Comparison of ENCODE assay signal across 8 cellular contexts in genomic region chr21:25561668-25562641, GRCh38. TPM values are rescaled to one million over a fixed set of nuclear protein-coding genes. Genes with fewer than 3 reads are reported as not detected.
DNase-seq lines count a peak whose midpoint lies in the region; ATAC-seq, FAIRE-seq and TF ChIP-seq lines count a peak whose summit lies in the region.

No MANE protein-coding gene starts in this region.

- H3K9ac ChIP-seq in OCI-LY1 (ENCODE audit: low read length), result peak overlapping the region; percentile 41; the same call in 1 of the 2 replicates

- no peak overlapping the region for H2AFZ ChIP-seq in OCI-LY1 (ENCODE audit: low read length)

- H4K20me1 ChIP-seq in OCI-LY1 (ENCODE audit: insufficient read depth, low read length), result no peaks in the 10 kb centered on the region

- H3F3A ChIP-seq in OCI-LY1 (ENCODE audit: insufficient read depth, low read length), result no peaks in the 10 kb centered on the region

- ATAC-seq in GM18517 (IDR thresholded peaks at IDR 0.05; ENCODE audit: unreplicated experiment) (peak; percentile 32), HG02970 (IDR thresholded peaks at IDR 0.05; ENCODE audit: low FRiP score, unreplicated experiment) (peak; percentile 45), foreskin keratinocyte (peak; percentile 93), pancreas (peak; percentile 86 to 93 (median 90))

- intact Hi-C loops in pancreas (cut with DNase I), result no loop called here
- intact Hi-C loops in tibial artery (cut with DNase I; ENCODE audit: low total_unique reads), result no loop called here

- H3K27me3 ChIP-seq in OCI-LY1 (ENCODE audit: insufficient read depth, low read length) (no peaks in the 10 kb centered on the region), foreskin keratinocyte (no peaks in the 10 kb centered on the region), pancreas (no peaks in the 10 kb centered on the region), tibial artery (no peaks in the 10 kb centered on the region)

- peak overlapping the region; percentile 59 for H3K4me3 ChIP-seq in OCI-LY1 (ENCODE audit: low read depth, low read length, poor library complexity, severe bottlenecking)
- peak overlapping the region; percentile 11 to 63 (median 35) for H3K4me3 ChIP-seq in pancreas
- peak overlapping the region; percentile 57 to 58 for H3K4me3 ChIP-seq in tibial artery

- FAIRE-seq in pancreas (lab: Jason Lieb, UNC), result no peak

- in situ Hi-C loops in G401 (cut with HindIII; ENCODE audit: low sequenced_read_pairs), result no loop called here

- H3K27ac ChIP-seq in OCI-LY1 (ENCODE audit: low read depth, low read length, poor library complexity, severe bottlenecking) (no peak overlapping the region), foreskin keratinocyte (peak overlapping the region; percentile 43), pancreas (peak overlapping the region in 2 of 4 donors; percentile 24 to 31), tibial artery (peak overlapping the region; percentile 64 to 75)

- 0 out of 2 replicates have a peak, but pooled peaks cover 3% of the 10 kb centered on the region for H3K36me3 ChIP-seq in OCI-LY1 (ENCODE audit: insufficient read depth, low read length)
- no peaks in the 10 kb centered on the region for H3K36me3 ChIP-seq in pancreas
- peaks cover 0 to 13% (median 0%) of the 10 kb centered on the region in 3 donors for H3K36me3 ChIP-seq in tibial artery

- H3K4me1 ChIP-seq in OCI-LY1 (ENCODE audit: insufficient read depth, low read length, severe bottlenecking), result peaks cover 16% of the 10 kb centered on the region
- H3K4me1 ChIP-seq in foreskin keratinocyte, result no peaks in the 10 kb centered on the region
- H3K4me1 ChIP-seq in pancreas, result no peaks in the 10 kb centered on the region
- peaks cover 0 to 15% (median 6%) of the 10 kb centered on the region in 4 donors for H3K4me1 ChIP-seq in tibial artery

- H3K4me2 ChIP-seq in OCI-LY1 (ENCODE audit: low read length), result peak overlapping the region; percentile 80

- H3K9me2 ChIP-seq in OCI-LY1 (ENCODE audit: low read depth, low read length), result no peaks in the 10 kb centered on the region

- 2 to 4% methylated on average over 63 to 74 of the region's 74 CpGs for WGBS in pancreas, 2 donors

- DNase-seq in activated T-helper 1 cell treated with Interleukin-2 at 50 U/mL for 16 hours (ENCODE audit: low read depth) (peak; percentile 43), foreskin keratinocyte (no peak), pancreas (peak; percentile 7 to 78 (median 49)), tibial artery (peak; percentile 44 to 75), G401 (ENCODE audit: low spot score) (no peak)

- no peaks in the 10 kb centered on the region for H3K9me3 ChIP-seq in OCI-LY1 (ENCODE audit: low read length)
- H3K9me3 ChIP-seq in pancreas, result no peaks in the 10 kb centered on the region
- H3K9me3 ChIP-seq in tibial artery, result no peaks in the 10 kb centered on the region

- TF ChIP-seq CTCF in OCI-LY1 (IDR thresholded peaks at IDR 0.05; ENCODE audit: low read length) (no peak), foreskin keratinocyte (conservative IDR thresholded peaks at IDR 0.05) (peak; percentile 54), pancreas (IDR thresholded peaks at IDR 0.05) (no peak), tibial artery (IDR thresholded peaks at IDR 0.05) (no peak)

- H3K79me2 ChIP-seq in OCI-LY1 (ENCODE audit: insufficient read depth, low read length), result no peaks in the 10 kb centered on the region

RNA-seq across cellular contexts. Expression of gene MRPL39, which starts 45.3 kb away (rescaled TPM):
- total RNA-seq in foreskin keratinocyte, result 53.7 and 59.0 TPM in 2 replicates
- 51.1 and 62.0 TPM in 2 replicates for polyA plus RNA-seq in foreskin keratinocyte
- total RNA-seq in pancreas, result 10 to 100 TPM in 4 of 6 donors, 1 to 10 TPM in 2; 9.6 to 14.7 (median 12.9) TPM
- polyA plus RNA-seq in pancreas, result 10 to 100 TPM; 10.6 to 16.9 TPM
- total RNA-seq in G401 (2014; rRNA removed; shearing (Covaris generic)), result 45.4 and 70.9 TPM in 2 replicates

Comparison
In these comparisons a context has a peak if more than half of its experiments do, and no peak if none do; other contexts are left out.
1. ATAC-seq: peak in every context shown above with its lines; median percentile 93 in foreskin keratinocyte; 90 in pancreas; 45 in HG02970; 32 in GM18517.
2. DNase-seq: peak in activated T-helper 1 cell treated with Interleukin-2 at 50 U/mL for 16 hours (single experiment), pancreas (6 of 6) and tibial artery (2 of 2); none in foreskin keratinocyte (0 of 2) and G401 (single experiment).
3. Peak in every context shown above with its lines, with median percentiles within 50 percentile points of each other: H3K4me3 ChIP-seq.